In genomic region chr6:160104821-160105517, GRCh38 we compare ENCODE assay signal across 18 cellular contexts. TPM values are rescaled to one million over a fixed set of nuclear protein-coding genes. Genes with fewer than 3 reads are reported as not detected.
A peak's percentile ranks its signal among the peaks of the same experiment; 100 is the strongest.
DNase-seq lines count a peak whose midpoint lies in the region; ATAC-seq, FAIRE-seq and TF ChIP-seq lines count a peak whose summit lies in the region.
"Had no signal": no experiment of that assay in that cellular context is flagged by ENCODE, and none has a peak within 500 bp of the region (broad histone marks: within the 10 kb centered on the region; RNA-seq: fewer than 3 reads in every experiment).

No MANE protein-coding gene starts in this region.

- peak overlapping the region; percentile 34 for H3K27ac Mint-ChIP-seq in activated CD8-positive, alpha-beta memory T cell treated with anti-CD3 and anti-CD28 coated beads, Interleukin-2, amount 10 ng/mL, durations not matched to agents 7 days and 5 days
- H3K27ac Mint-ChIP-seq in effector memory CD8-positive, alpha-beta T cell: peak overlapping the region; percentile 44 to 60

- no peak for TF ChIP-seq CTCF in spleen (IDR thresholded peaks at IDR 0.05 in 8 of 11, conservative IDR thresholded peaks at IDR 0.05 in 3 of 11)
- no peak for TF ChIP-seq CTCF in GM10266 (IDR thresholded peaks at IDR 0.05; ENCODE audit: control insufficient read depth, insufficient read depth, low read depth, missing control alignments)

- peak; percentile 9 for FAIRE-seq in HTR-8/SVneo (lab: Jason Lieb, UNC)

- H3K36me3 ChIP-seq in spleen: peaks cover 0 to 100% (median 58%) of the 10 kb centered on the region in 6 donors

- CTCF ChIA-PET in activated CD8-positive, alpha-beta memory T cell treated with anti-CD3 and anti-CD28 coated beads, Interleukin-2, amount 10 ng/mL, durations not matched to agents 7 days and 5 days (lab: Charles Lee): no interaction called here

- H3K36me3 Mint-ChIP-seq in activated CD8-positive, alpha-beta memory T cell treated with anti-CD3 and anti-CD28 coated beads, Interleukin-2, amount 10 ng/mL, durations not matched to agents 7 days and 5 days: peaks cover 29% of the 10 kb centered on the region
- H3K36me3 Mint-ChIP-seq in effector memory CD8-positive, alpha-beta T cell (ENCODE audit: insufficient read depth): peaks cover 65% of the 10 kb centered on the region

- WGBS in spleen, 5 donors: 93 to 99% (median 96%) methylated on average over 20 of the region's 20 CpGs

- peaks cover 8% of the 10 kb centered on the region for H3K4me1 Mint-ChIP-seq in activated CD8-positive, alpha-beta memory T cell treated with anti-CD3 and anti-CD28 coated beads, Interleukin-2, amount 10 ng/mL, durations not matched to agents 7 days and 5 days
- H3K4me1 Mint-ChIP-seq in effector memory CD8-positive, alpha-beta T cell (ENCODE audit: low read depth in 2 of 2): peaks cover 10 to 14% of the 10 kb centered on the region in 2 donors

- no peak overlapping the region for H3K4me3 ChIP-seq in spleen
- H3K4me3 ChIP-seq: BLaER1 treated with 17β-estradiol and CSF1 and Interleukin-3, amounts not matched to agents 10 nM and 100 nM had no signal

- ATAC-seq in activated CD8-positive, alpha-beta memory T cell treated with anti-CD3 and anti-CD28 coated beads, Interleukin-2, amount 10 ng/mL, durations not matched to agents 7 days and 5 days: no peak
- ATAC-seq in effector memory CD8-positive, alpha-beta T cell (replicated peaks): no peak

- DNase-seq in activated CD8-positive, alpha-beta memory T cell treated with anti-CD3 and anti-CD28 coated beads, Interleukin-2, amount 10 ng/mL, durations not matched to agents 7 days and 5 days: no peak
- DNase-seq in activated CD8-positive, alpha-beta memory T cell treated with anti-CD3 and anti-CD28 coated beads for 24 hours: no peak
- no peak for DNase-seq in HTR-8/SVneo (ENCODE audit: insufficient read length, low spot score)
- no peak for DNase-seq in effector memory CD8-positive, alpha-beta T cell
- peak; percentile 54 for DNase-seq in spleen
- DNase-seq in GM10266 (ENCODE audit: extremely low spot score): no peak
- DNase-seq in RPMI8226: no peak
- no peak for DNase-seq in NCI-H226
- DNase-seq: GF-D8, GOT3, NCI-H1436, NCI-H2029, NCI-H510A, NCI-H774 had no signal

- TF ChIP-seq POLR2A in spleen (IDR thresholded peaks at IDR 0.05): no peak

- no peak overlapping the region for H3K27ac ChIP-seq in spleen
- H3K27ac ChIP-seq: 22Rv1; BLaER1 treated with 17β-estradiol and CSF1 and Interleukin-3, amounts not matched to agents 10 nM and 100 nM; KMS-11 had no signal

- H3K4me3 Mint-ChIP-seq in activated CD8-positive, alpha-beta memory T cell treated with anti-CD3 and anti-CD28 coated beads, Interleukin-2, amount 10 ng/mL, durations not matched to agents 7 days and 5 days: no peak overlapping the region
- H3K4me3 Mint-ChIP-seq in effector memory CD8-positive, alpha-beta T cell: no peak overlapping the region

- no peaks in the 10 kb centered on the region for H3K9me3 Mint-ChIP-seq in activated CD8-positive, alpha-beta memory T cell treated with anti-CD3 and anti-CD28 coated beads, Interleukin-2, amount 10 ng/mL, durations not matched to agents 7 days and 5 days (ENCODE audit: low read depth)
- H3K9me3 Mint-ChIP-seq in effector memory CD8-positive, alpha-beta T cell: no peaks in the 10 kb centered on the region

- no peaks in the 10 kb centered on the region for H3K27me3 ChIP-seq in spleen (replicated peaks in 1 of 7)
- H3K27me3 ChIP-seq: BLaER1 treated with 17β-estradiol and CSF1 and Interleukin-3, amounts not matched to agents 10 nM and 100 nM had no signal

- H3K27me3 Mint-ChIP-seq in activated CD8-positive, alpha-beta memory T cell treated with anti-CD3 and anti-CD28 coated beads, Interleukin-2, amount 10 ng/mL, durations not matched to agents 7 days and 5 days: no peaks in the 10 kb centered on the region
- H3K27me3 Mint-ChIP-seq in effector memory CD8-positive, alpha-beta T cell: no peaks in the 10 kb centered on the region

- H3K9me3 ChIP-seq in spleen: no peaks in the 10 kb centered on the region
- H3K9me3 ChIP-seq: BLaER1 treated with 17β-estradiol and CSF1 and Interleukin-3, amounts not matched to agents 10 nM and 100 nM had no signal

- intact Hi-C loops in spleen (cut with DNase I; ENCODE audit: low total_unique reads): no loop called here

- peaks cover 0 to 21% (median 6%) of the 10 kb centered on the region in 6 donors for H3K4me1 ChIP-seq in spleen

RNA-seq across cellular contexts. Expression of gene SLC22A1, which starts 16.6 kb away (rescaled TPM):
- 1 to 10 TPM in 1 of 2 experiments, under 1 TPM in 1; 0.82 to 1.6 TPM for total RNA-seq in activated CD8-positive, alpha-beta memory T cell treated with anti-CD3 and anti-CD28 coated beads, Interleukin-2, amount 10 ng/mL, durations not matched to agents 7 days and 5 days
- 1 to 10 TPM; 2.4 to 6.1 (median 4.6) TPM for total RNA-seq in spleen
- polyA plus RNA-seq in spleen: 1 to 10 TPM in 2 of 3 donors, under 1 TPM in 1; 0.23 to 2.8 (median 1.3) TPM
- total RNA-seq: M059J had no signal
